ENCODE assay signal across 9 cellular contexts in the genomic region with DNA sequence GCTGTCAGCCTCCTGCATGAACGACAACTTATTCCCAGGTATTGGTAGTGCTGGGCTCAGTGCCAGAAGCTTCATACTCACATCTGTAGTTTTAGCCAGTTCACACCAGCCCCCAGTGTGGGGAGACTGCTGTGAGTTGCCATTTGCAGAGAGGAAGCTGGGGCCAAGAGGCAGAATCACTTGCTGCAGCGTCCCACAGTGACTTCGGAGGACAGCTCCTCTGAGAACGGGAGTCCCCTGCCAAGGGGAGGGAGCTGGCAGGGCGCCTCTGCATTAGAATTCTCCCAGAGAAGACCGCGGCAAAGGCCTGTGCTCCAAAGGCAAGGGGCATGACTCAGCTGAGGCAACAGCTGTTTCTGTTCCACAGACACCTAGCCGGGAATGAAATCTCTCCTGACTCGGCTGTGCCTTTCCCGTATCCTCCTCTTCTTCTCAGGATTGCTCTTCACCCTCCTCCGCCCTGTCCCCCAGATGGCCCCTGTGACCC. TPM values are rescaled to one million over a fixed set of nuclear protein-coding genes. Genes with fewer than 3 reads are reported as not detected.
DNase-seq lines count a peak whose midpoint lies in the region; ATAC-seq lines count a peak whose summit lies in the region.
"Had no signal": no experiment of that assay in that cellular context is flagged by ENCODE, and none has a peak within 500 bp of the region (broad histone marks: within the 10 kb centered on the region; RNA-seq: fewer than 3 reads in every experiment).

No MANE protein-coding gene starts in this region.

- no peaks in the 10 kb centered on the region for H3K27me3 Mint-ChIP-seq in T-helper 17 cell

- H3K4me1 Mint-ChIP-seq in T-helper 17 cell = peaks cover 56% of the 10 kb centered on the region

- H3K4me3 Mint-ChIP-seq in T-helper 17 cell = peak overlapping the region; percentile 64

- H3K4me3 ChIP-seq in rectal smooth muscle tissue (ENCODE audit: low read length) = no peak overlapping the region

- peaks cover 3% of the 10 kb centered on the region for H3K9me3 ChIP-seq in T-helper 17 cell (ENCODE audit: control insufficient read depth, low read length, poor library complexity, severe bottlenecking)

- H3K27me3 ChIP-seq in rectal smooth muscle tissue (ENCODE audit: control insufficient read depth, insufficient read depth, low read length) = no peaks in the 10 kb centered on the region

- H3K36me3 ChIP-seq in rectal smooth muscle tissue (ENCODE audit: control insufficient read depth, insufficient read depth, low read length) = no peaks in the 10 kb centered on the region

- peak overlapping the region; percentile 90 for H3K27ac Mint-ChIP-seq in T-helper 17 cell

- peaks cover 9% of the 10 kb centered on the region for H3K36me3 Mint-ChIP-seq in T-helper 17 cell (ENCODE audit: low read depth)

- ATAC-seq in HG02759 (IDR thresholded peaks at IDR 0.05; ENCODE audit: unreplicated experiment) (peak; percentile 48), T-helper 17 cell (no peak)

- peaks cover 9% of the 10 kb centered on the region for H3K4me1 ChIP-seq in rectal smooth muscle tissue (ENCODE audit: control insufficient read depth, insufficient read depth, low read length)

- peak overlapping the region; percentile 80 for H3K27ac ChIP-seq in rectal smooth muscle tissue (ENCODE audit: low read depth, low read length)
- H3K27ac ChIP-seq: KMS-11 had no signal

- no peak overlapping the region for H3K9ac ChIP-seq in rectal smooth muscle tissue (ENCODE audit: low read length)
- H3K9ac ChIP-seq: KMS-11 had no signal

- DNase-seq in EL (peak; percentile 66), T-helper 17 cell (no peak), glomerular visceral epithelial cell (ENCODE audit: extremely low spot score) (peak; percentile 82), foreskin melanocyte (no peak), NCI-H526 (lab: John Stamatoyannopoulos, UW) (no peak)
- DNase-seq in activated CD8-positive, alpha-beta memory T cell treated with anti-CD3 and anti-CD28 coated beads for 24 hours = no peak

RNA-seq across cellular contexts. Expression of a gene that starts 17.8 kb away (rescaled TPM):
- 100 to 1,000 TPM; 127 to 159 TPM for total RNA-seq in T-helper 17 cell

Comparison
In these comparisons a context has a peak if more than half of its experiments do, and no peak if none do; other contexts are left out.
1. DNase-seq: peak in EL (single experiment) and glomerular visceral epithelial cell (single experiment); none in T-helper 17 cell (0 of 3), foreskin melanocyte (single experiment), activated CD8-positive, alpha-beta memory T cell treated with anti-CD3 and anti-CD28 coated beads for 24 hours (single experiment) and NCI-H526 (0 of 2).